Comparison of ENCODE assay signal across 8 cellular contexts in genomic region chr6:43021270-43022047, GRCh38. TPM values are rescaled to one million over a fixed set of nuclear protein-coding genes. Genes with fewer than 3 reads are reported as not detected.
DNase-seq lines count a peak whose midpoint lies in the region; ATAC-seq lines count a peak whose summit lies in the region.

Gene RRP36, plus strand, starts transcription at chr6:43021623. Its CDS starts 32 bp downstream, at chr6:43021655.

- peaks cover 3% of the 10 kb centered on the region for H3K36me3 ChIP-seq in endocrine pancreas (ENCODE audit: control insufficient read depth, insufficient read depth, low read length)
- peaks cover 24% of the 10 kb centered on the region for H3K36me3 ChIP-seq in mesendoderm (ENCODE audit: control insufficient read depth, insufficient read depth, low read length)

- H3K4me3 ChIP-seq in endocrine pancreas (ENCODE audit: control insufficient read depth, insufficient read depth, low read length) (peak within 1 kb of the TSS; percentile 64), mesendoderm (ENCODE audit: low read length) (peak within 1 kb of the TSS; percentile 98)

- H2BK15ac ChIP-seq in mesendoderm (replicated peaks; ENCODE audit: low read depth), result no peak within 1 kb of the TSS

- H2AK5ac ChIP-seq in mesendoderm (ENCODE audit: low read length), result peak within 1 kb of the TSS; percentile 55

- peak; percentile 72 for DNase-seq in ACHN
- DNase-seq in NOMO-1 (lab: John Stamatoyannopoulos, UW; ENCODE audit: unreplicated experiment in 2 of 2), result peak; percentile 63 to 75
- DNase-seq in activated CD8-positive, alpha-beta memory T cell treated with anti-CD3 and anti-CD28 coated beads for 4 hours (ENCODE audit: low read depth in 2 of 2), result peak; percentile 33 to 41
- peak; percentile 86 for DNase-seq in mesendoderm
- peak; percentile 54 for DNase-seq in stimulated activated CD8-positive, alpha-beta memory T cell treated with anti-CD3 and anti-CD28 coated beads, Interleukin-12 subunit alpha, Interleukin-12 subunit beta, amount 100 ng/mL, for 4 hours (ENCODE audit: low read depth)

- no peak within 1 kb of the TSS for H3K23ac ChIP-seq in mesendoderm (ENCODE audit: low read length)

- H2BK5ac ChIP-seq in mesendoderm (ENCODE audit: low read length), result peak within 1 kb of the TSS; percentile 91

- H3K4me1 ChIP-seq in endocrine pancreas (ENCODE audit: control insufficient read depth, insufficient read depth, low read length), result no peaks in the 10 kb centered on the region
- peaks cover 2% of the 10 kb centered on the region for H3K4me1 ChIP-seq in mesendoderm (ENCODE audit: control insufficient read depth, low read depth, low read length)

- ATAC-seq in GM18907 (IDR thresholded peaks at IDR 0.05; ENCODE audit: unreplicated experiment) (peak; percentile 73), HG03460 (IDR thresholded peaks at IDR 0.05; ENCODE audit: unreplicated experiment) (peak; percentile 87)

- no CpG with 5 or more reads among the region's 56 CpGs for WGBS in mesendoderm (ENCODE audit: extremely low coverage, insufficient coverage, low lambda C conversion rate)

- H3K56ac ChIP-seq in mesendoderm (ENCODE audit: low read length), result peak within 1 kb of the TSS; percentile 100

- in situ Hi-C loops in ACHN (cut with HindIII; ENCODE audit: low pct_ligation_motif_present, low pct_unique_long_range_greater_than_20kb, low sequenced_read_pairs), result no loop called here

- peak within 1 kb of the TSS; percentile 95 for H3K4me2 ChIP-seq in mesendoderm (ENCODE audit: low read length)

- peak within 1 kb of the TSS; percentile 99 for H3K18ac ChIP-seq in mesendoderm (ENCODE audit: low read length)

- peak within 1 kb of the TSS; percentile 67 for H3K9ac ChIP-seq in endocrine pancreas (ENCODE audit: control insufficient read depth, insufficient read depth, low read length)
- H3K9ac ChIP-seq in mesendoderm (ENCODE audit: low read length), result peak within 1 kb of the TSS; percentile 100

- H4K5ac ChIP-seq in mesendoderm (ENCODE audit: low read length), result peak within 1 kb of the TSS; percentile 97

- H4K8ac ChIP-seq in mesendoderm (ENCODE audit: low read depth, low read length), result peak within 1 kb of the TSS; percentile 99

- peaks cover 23% of the 10 kb centered on the region for H3K79me1 ChIP-seq in mesendoderm (ENCODE audit: low read length)

- H2BK120ac ChIP-seq in mesendoderm (ENCODE audit: low read depth, low read length), result peak within 1 kb of the TSS; percentile 85

- H3K9me3 ChIP-seq in endocrine pancreas (ENCODE audit: control insufficient read depth, low read length), result no peaks in the 10 kb centered on the region

- no peaks in the 10 kb centered on the region for H3K27me3 ChIP-seq in endocrine pancreas (ENCODE audit: control insufficient read depth, insufficient read depth, low read length)
- H3K27me3 ChIP-seq in mesendoderm (ENCODE audit: insufficient read depth, low read length, poor library complexity), result no peaks in the 10 kb centered on the region

- peak within 1 kb of the TSS; percentile 73 for H3K4ac ChIP-seq in mesendoderm (ENCODE audit: low read depth, low read length)

- peak within 1 kb of the TSS; percentile 96 for H3K27ac ChIP-seq in mesendoderm (ENCODE audit: low read depth, low read length)

- H3K79me2 ChIP-seq in mesendoderm (ENCODE audit: control insufficient read depth, insufficient read depth, low read length), result peaks cover 24% of the 10 kb centered on the region

RNA-seq across cellular contexts. Expression of gene RRP36, which starts in this region (rescaled TPM):
- 126 TPM for polyA plus RNA-seq in mesendoderm (2013, experiment 1 of 2)
- polyA plus RNA-seq in mesendoderm (2013, experiment 2 of 2), result 127 TPM

Comparison
In these comparisons a context has a peak if more than half of its experiments do, and no peak if none do; other contexts are left out.
1. Peak in every context shown above with its lines: DNase-seq, ATAC-seq, H3K4me3 ChIP-seq and H3K27ac ChIP-seq.